ENCODE assay signal across 29 cellular contexts in the genomic region with DNA sequence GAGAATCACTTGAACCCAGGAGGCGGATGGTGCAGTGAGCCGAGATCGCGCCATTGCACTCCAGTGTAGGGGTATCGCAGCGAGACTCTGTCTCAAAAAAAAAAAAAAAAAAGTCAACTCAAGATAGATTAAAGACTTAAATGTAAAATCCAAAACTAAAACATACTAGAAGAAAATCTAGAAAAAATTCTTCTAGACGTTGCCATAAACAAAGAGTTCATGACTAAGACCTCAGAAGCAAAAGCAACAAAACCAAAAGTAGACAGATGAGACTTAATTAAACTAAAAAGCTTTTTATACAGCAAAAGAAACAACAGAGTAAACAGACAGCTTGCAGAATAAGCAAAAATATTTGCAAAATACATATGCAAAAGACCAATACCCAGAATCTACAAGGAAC.
"Had no signal": no experiment of that assay in that cellular context is flagged by ENCODE, and none has a peak within 500 bp of the region (broad histone marks: within the 10 kb centered on the region; RNA-seq: fewer than 3 reads in every experiment).

No MANE protein-coding gene starts in this region.

- H3K27me3 ChIP-seq: stomach, suprapubic skin, testis, thyroid gland, tibial artery, tibial nerve, transverse colon, upper lobe of left lung, upper lobe of right lung, uterus, vagina had no signal

- H3K27ac ChIP-seq: stomach, suprapubic skin, testis, thoracic aorta, tibial artery, tibial nerve, transverse colon, upper lobe of left lung, upper lobe of right lung, uterus, vagina had no signal

- ATAC-seq: stimulated activated effector memory CD8-positive, alpha-beta T cell treated with anti-CD3 and anti-CD28 coated beads, Interleukin-12 subunit alpha, Interleukin-12 subunit beta, amount 100 ng/mL, for 72 hours; stimulated activated memory B cell treated with anti-CD40 and anti-IgM and Interleukin-4, amounts not matched to agents 10 μg/mL and 1 μg/mL and 100 μg/mL, for 72 hours; stimulated activated naive B cell treated with anti-CD40 and anti-IgM and Interleukin-4, amounts not matched to agents 10 μg/mL and 1 μg/mL and 100 μg/mL, for 72 hours; stimulated activated naive CD8-positive, alpha-beta T cell treated with anti-CD3 and anti-CD28 coated beads, Interleukin-15, amount 100 ng/mL, for 72 hours; stimulated activated naive CD8-positive, alpha-beta T cell treated with anti-CD3 and anti-CD28 coated beads, Interleukin-15, Interleukin-2, amounts not matched to agents 100 U/mL and 50 U/mL, for 24 hours; upper lobe of right lung had no signal

- DNase-seq: stimulated activated CD4-positive, alpha-beta T cell treated with anti-CD3 and anti-CD28 coated beads, Interleukin-2, amount 100 ng/mL, for 48 hours; stimulated activated CD4-positive, alpha-beta T cell treated with anti-CD3 and anti-CD28 coated beads, Interleukin-4, amount 100 ng/mL, for 1 hour; stimulated activated CD4-positive, alpha-beta T cell treated with anti-CD3 and anti-CD28 coated beads, Interleukin-4, amount 100 ng/mL, for 24 hours; stimulated activated CD4-positive, alpha-beta T cell treated with anti-CD3 and anti-CD28 coated beads, Interleukin-4, amount 100 ng/mL, for 4 hours; stimulated activated CD8-positive, alpha-beta memory T cell treated with anti-CD3 and anti-CD28 coated beads, Interleukin-4, amount 100 ng/mL, for 48 hours; stimulated activated naive B cell treated with anti-CD40 and anti-IgM and Interleukin-4, amounts not matched to agents 10 μg/mL and 1 μg/mL and 100 μg/mL, for 72 hours; stimulated activated naive CD4-positive, alpha-beta T cell; stimulated activated naive CD4-positive, alpha-beta T cell treated with Interleukin-2 at 50 U/mL for 16 hours; stimulated activated naive CD8-positive, alpha-beta T cell treated with anti-CD3 and anti-CD28 coated beads, Interleukin-15, amount 100 ng/mL, for 72 hours; stimulated activated naive CD8-positive, alpha-beta T cell treated with anti-CD3 and anti-CD28 coated beads, Interleukin-15, Interleukin-2, amounts not matched to agents 100 U/mL and 50 U/mL, for 24 hours; stomach; substantia nigra; testis; thyroid gland; tibial artery; transverse colon; trophoblast cell; upper lobe of left lung; upper lobe of right lung; uterus had no signal

- H3K9me3 ChIP-seq: testis, thyroid gland had no signal

- H3K4me1 Mint-ChIP-seq: stimulated activated naive B cell treated with anti-CD40 and anti-IgM and Interleukin-4, amounts not matched to agents 10 μg/mL and 1 μg/mL and 100 μg/mL, for 72 hours; stimulated activated naive CD8-positive, alpha-beta T cell treated with anti-CD3 and anti-CD28 coated beads, Interleukin-15, amount 100 ng/mL, for 72 hours had no signal

- H3K4me3 Mint-ChIP-seq: stimulated activated effector memory CD8-positive, alpha-beta T cell treated with anti-CD3 and anti-CD28 coated beads, Interleukin-12 subunit alpha, Interleukin-12 subunit beta, amount 100 ng/mL, for 72 hours; stimulated activated memory B cell treated with anti-CD40 and anti-IgM and Interleukin-4, amounts not matched to agents 10 μg/mL and 1 μg/mL and 100 μg/mL, for 72 hours; stimulated activated naive B cell treated with anti-CD40 and anti-IgM and Interleukin-4, amounts not matched to agents 10 μg/mL and 1 μg/mL and 100 μg/mL, for 72 hours; stimulated activated naive CD8-positive, alpha-beta T cell treated with anti-CD3 and anti-CD28 coated beads, Interleukin-15, amount 100 ng/mL, for 72 hours; stimulated activated naive CD8-positive, alpha-beta T cell treated with anti-CD3 and anti-CD28 coated beads, Interleukin-15, Interleukin-2, amounts not matched to agents 100 ng/mL and 50 ng/mL, for 24 hours; type B pancreatic cell had no signal

- H3K36me3 ChIP-seq: uterus had no signal

- H3K27ac Mint-ChIP-seq: stimulated activated effector memory CD8-positive, alpha-beta T cell treated with anti-CD3 and anti-CD28 coated beads, Interleukin-12 subunit alpha, Interleukin-12 subunit beta, amount 100 ng/mL, for 72 hours; stimulated activated memory B cell treated with anti-CD40 and anti-IgM and Interleukin-4, amounts not matched to agents 10 μg/mL and 1 μg/mL and 100 μg/mL, for 72 hours; stimulated activated naive B cell treated with anti-CD40 and anti-IgM and Interleukin-4, amounts not matched to agents 10 μg/mL and 1 μg/mL and 100 μg/mL, for 72 hours; stimulated activated naive CD8-positive, alpha-beta T cell treated with anti-CD3 and anti-CD28 coated beads, Interleukin-15, Interleukin-2, amounts not matched to agents 100 ng/mL and 50 ng/mL, for 24 hours; type B pancreatic cell had no signal

- FAIRE-seq: urothelium cell line had no signal

- H3K4me1 ChIP-seq: stomach, suprapubic skin, testis, transverse colon, upper lobe of left lung, upper lobe of right lung, uterus, vagina had no signal

- H3K27me3 Mint-ChIP-seq: stimulated activated memory B cell treated with anti-CD40 and anti-IgM and Interleukin-4, amounts not matched to agents 10 μg/mL and 1 μg/mL and 100 μg/mL, for 72 hours; stimulated activated naive B cell treated with anti-CD40 and anti-IgM and Interleukin-4, amounts not matched to agents 10 μg/mL and 1 μg/mL and 100 μg/mL, for 72 hours; stimulated activated naive CD8-positive, alpha-beta T cell treated with anti-CD3 and anti-CD28 coated beads, Interleukin-15, amount 100 ng/mL, for 72 hours; stimulated activated naive CD8-positive, alpha-beta T cell treated with anti-CD3 and anti-CD28 coated beads, Interleukin-15, Interleukin-2, amounts not matched to agents 100 ng/mL and 50 ng/mL, for 24 hours; type B pancreatic cell had no signal

- H3K4me3 ChIP-seq: stomach, suprapubic skin, testis, thoracic aorta, thyroid gland, tibial artery, tibial nerve, transverse colon, upper lobe of left lung, upper lobe of right lung, uterus, vagina had no signal
